In the genomic region with DNA sequence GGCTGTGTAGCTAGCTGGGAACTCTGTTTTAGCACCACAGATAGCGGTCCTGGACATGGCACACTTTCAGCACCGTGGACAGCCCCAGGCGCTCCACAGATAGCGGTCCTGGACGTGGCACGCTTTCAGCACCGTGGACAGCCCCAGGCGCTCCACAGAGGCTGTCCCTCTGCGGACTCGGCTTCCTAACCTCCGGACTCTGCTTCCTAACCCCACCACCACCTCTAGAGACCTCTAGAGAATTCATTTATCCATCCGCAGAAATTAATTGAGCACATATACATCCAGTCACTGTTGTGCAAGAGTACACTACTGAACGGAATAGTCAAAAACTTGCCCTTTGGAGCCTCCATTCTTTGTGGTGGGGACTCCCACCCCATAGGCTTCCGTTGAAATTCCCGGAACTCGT, we compare ENCODE assay signal across 8 cellular contexts. TPM values are rescaled to one million over a fixed set of nuclear protein-coding genes. Genes with fewer than 3 reads are reported as not detected.
A peak's percentile ranks its signal among the peaks of the same experiment; 100 is the strongest.
DNase-seq lines count a peak whose midpoint lies in the region; ATAC-seq and TF ChIP-seq lines count a peak whose summit lies in the region.

No MANE protein-coding gene starts in this region.

- ATAC-seq in Panc1, result peak; percentile 83
- ATAC-seq in activated T-helper 17 cell treated with anti-CD3 and anti-CD28 coated beads, Interleukin-2, amount 50 U/mL, for 72 hours (replicated peaks), result peak; percentile 59
- peak; percentile 92 for ATAC-seq in foreskin keratinocyte
- peak; percentile 48 for ATAC-seq in thoracic aorta (ENCODE audit: insufficient number of reproducible peaks, low FRiP score, low read depth)

- H3K4me3 ChIP-seq in Panc1 (ENCODE audit: low read depth in 2 of 2, low read length in 2 of 2) (no peak overlapping the region), thoracic aorta (no peak overlapping the region)

- no peaks in the 10 kb centered on the region for H3K9me3 Mint-ChIP-seq in activated T-helper 17 cell treated with anti-CD3 and anti-CD28 coated beads, Interleukin-2, amount 50 U/mL, for 72 hours
- no peaks in the 10 kb centered on the region for H3K9me3 Mint-ChIP-seq in osteocyte (ENCODE audit: unreplicated experiment)

- POLR2A ChIA-PET in GM10248 (lab: Yijun Ruan, JAX), result no interaction called here
- POLR2A ChIA-PET in Panc1 (lab: Charles Lee), result no interaction called here

- no peaks in the 10 kb centered on the region for H3K9me3 ChIP-seq in Panc1 (ENCODE audit: control insufficient read depth, insufficient read depth, low read depth, low read length)
- H3K9me3 ChIP-seq in thoracic aorta, result no peaks in the 10 kb centered on the region

- peak; percentile 73 for DNase-seq in GM10248 (ENCODE audit: extremely low spot score)
- no peak for DNase-seq in Panc1 (ENCODE audit: low read depth, low spot score)
- peak; percentile 27 to 60 for DNase-seq in foreskin keratinocyte
- peak; percentile 97 for DNase-seq in osteocyte (ENCODE audit: extremely low spot score, unreplicated experiment)
- DNase-seq in thoracic aorta (ENCODE audit: low spot score), result peak; percentile 27
- DNase-seq in NCI-H2171 treated with DMSO at 0.1 percent for 48 hours (lab: John Stamatoyannopoulos, UW), result no peak
- DNase-seq in COR-L47 (lab: John Stamatoyannopoulos, UW), result no peak

- CTCF ChIA-PET in GM10248 (lab: Yijun Ruan, JAX), result no interaction called here
- CTCF ChIA-PET in Panc1 (lab: Charles Lee), result no interaction called here

- intact Hi-C loops in Panc1 (cut with micrococcal nuclease; ENCODE audit: unreplicated experiment), result no loop called here

- H3K36me3 ChIP-seq in Panc1 (ENCODE audit: control insufficient read depth, insufficient read depth, low read length) (no peaks in the 10 kb centered on the region), thoracic aorta (no peaks in the 10 kb centered on the region)

- no peaks in the 10 kb centered on the region for H3K36me3 Mint-ChIP-seq in activated T-helper 17 cell treated with anti-CD3 and anti-CD28 coated beads, Interleukin-2, amount 50 U/mL, for 72 hours (ENCODE audit: low read depth)
- H3K36me3 Mint-ChIP-seq in osteocyte (ENCODE audit: unreplicated experiment), result no peaks in the 10 kb centered on the region

- in situ Hi-C loops in Panc1 (cut with HindIII; ENCODE audit: low pct_unique_long_range_greater_than_20kb, low sequenced_read_pairs), result no loop called here

- no TSS peak for BruUV-seq in Panc1 (replicated peaks; lab: Mats Ljungman, UMichigan)

- TF ChIP-seq CTCF in GM10248 (IDR thresholded peaks at IDR 0.05; ENCODE audit: control extremely low read depth, extremely low read depth, low read depth, missing control alignments), result no peak
- no peak for TF ChIP-seq CTCF in Panc1 (IDR thresholded peaks at IDR 0.05)
- TF ChIP-seq CTCF in foreskin keratinocyte (conservative IDR thresholded peaks at IDR 0.05), result no peak
- TF ChIP-seq CTCF in osteocyte (IDR thresholded peaks at IDR 0.05), result no peak
- TF ChIP-seq CTCF in thoracic aorta (IDR thresholded peaks at IDR 0.05), result no peak

- H3K27ac ChIP-seq in Panc1 (ENCODE audit: low read length) (no peak overlapping the region), foreskin keratinocyte (no peak overlapping the region), thoracic aorta (no peak overlapping the region)

- no peaks in the 10 kb centered on the region for H3K4me1 Mint-ChIP-seq in activated T-helper 17 cell treated with anti-CD3 and anti-CD28 coated beads, Interleukin-2, amount 50 U/mL, for 72 hours
- H3K4me1 Mint-ChIP-seq in osteocyte (ENCODE audit: unreplicated experiment), result no peaks in the 10 kb centered on the region

- peaks cover 23% of the 10 kb centered on the region for H3K27me3 Mint-ChIP-seq in activated T-helper 17 cell treated with anti-CD3 and anti-CD28 coated beads, Interleukin-2, amount 50 U/mL, for 72 hours
- H3K27me3 Mint-ChIP-seq in osteocyte (ENCODE audit: unreplicated experiment), result peaks cover 22% of the 10 kb centered on the region

- no peak overlapping the region for H3K27ac Mint-ChIP-seq in activated T-helper 17 cell treated with anti-CD3 and anti-CD28 coated beads, Interleukin-2, amount 50 U/mL, for 72 hours
- no peak overlapping the region for H3K27ac Mint-ChIP-seq in osteocyte (ENCODE audit: unreplicated experiment)

- H3K4me1 ChIP-seq in Panc1 (ENCODE audit: control insufficient read depth, insufficient read depth, low read length) (no peaks in the 10 kb centered on the region), foreskin keratinocyte (no peaks in the 10 kb centered on the region), thoracic aorta (ENCODE audit: control insufficient read depth in 1 of 2, low read depth in 2 of 2) (no peaks in the 10 kb centered on the region)

- H3K4me3 Mint-ChIP-seq in activated T-helper 17 cell treated with anti-CD3 and anti-CD28 coated beads, Interleukin-2, amount 50 U/mL, for 72 hours, result no peak overlapping the region
- H3K4me3 Mint-ChIP-seq in osteocyte (ENCODE audit: unreplicated experiment), result no peak overlapping the region

- H3K27me3 ChIP-seq in Panc1 (ENCODE audit: control insufficient read depth, insufficient read depth, low read length), result peaks cover 10% of the 10 kb centered on the region; the same call in 1 of the 2 replicates
- peaks cover 6% of the 10 kb centered on the region for H3K27me3 ChIP-seq in foreskin keratinocyte
- H3K27me3 ChIP-seq in thoracic aorta (replicated peaks; ENCODE audit: insufficient read depth), result no peaks in the 10 kb centered on the region

RNA-seq across cellular contexts. Expression of a gene that starts 27.4 kb away (rescaled TPM):
- 0.13 TPM for total RNA-seq in Panc1 (2021; ENCODE audit: unreplicated experiment)
- polyA plus RNA-seq in Panc1 (2012; ENCODE audit: insufficient read length), result 0.28 TPM
- total RNA-seq in activated T-helper 17 cell treated with anti-CD3 and anti-CD28 coated beads, Interleukin-2, amount 50 U/mL, for 72 hours, result not detected
- 0.18 and 0.51 TPM in 2 replicates for total RNA-seq in foreskin keratinocyte
- polyA plus RNA-seq in foreskin keratinocyte, result 0.18 and 0.46 TPM in 2 replicates
- not detected in 2 replicates for total RNA-seq in osteocyte
- total RNA-seq in thoracic aorta, result not detected

Comparison
In these comparisons a context has a peak if more than half of its experiments do, and no peak if none do; other contexts are left out.
1. DNase-seq: peak in GM10248 (single experiment), foreskin keratinocyte (2 of 2), osteocyte (single experiment) and thoracic aorta (single experiment); none in Panc1 (single experiment), NCI-H2171 treated with DMSO at 0.1 percent for 48 hours (single experiment) and COR-L47 (single experiment).
2. Peak in every context shown above with its lines, with median percentiles within 50 percentile points of each other: ATAC-seq.